ENCODE assay signal across 8 cellular contexts in genomic region chr5:32613050-32613672, GRCh38. TPM values are rescaled to one million over a fixed set of nuclear protein-coding genes. Genes with fewer than 3 reads are reported as not detected.
DNase-seq lines count a peak whose midpoint lies in the region; ATAC-seq, FAIRE-seq and TF ChIP-seq lines count a peak whose summit lies in the region.

No MANE protein-coding gene starts in this region.

- peaks cover 3% of the 10 kb centered on the region for H3K4me1 Mint-ChIP-seq in activated CD4-positive, alpha-beta T cell treated with anti-CD3 and anti-CD28 coated beads, Interleukin-2, amount 10 ng/mL, durations not matched to agents 24 days and 14 days

- TF ChIP-seq POLR2A in A549 (IDR thresholded peaks at IDR 0.05; ENCODE audit: low read length): no peak
- no peak for TF ChIP-seq POLR2A in lower leg skin (IDR thresholded peaks at IDR 0.05)

- peak; percentile 92 to 93 for TF ChIP-seq RAD21 in A549 (conservative IDR thresholded peaks at IDR 0.05 in 1 of 2, IDR thresholded peaks at IDR 0.05 in 1 of 2)

- H3K27ac ChIP-seq in A549: no peak overlapping the region

- intact Hi-C loops in activated CD4-positive, alpha-beta T cell treated with anti-CD3 and anti-CD28 coated beads, Interleukin-2, amount 10 ng/mL, durations not matched to agents 24 days and 14 days (cut with micrococcal nuclease): loop anchor here (1.0 to 2.0 kb wide), 4 partner anchors 16 to 381 kb away; no protein-coding TSS in a partner anchor
- intact Hi-C loops in lower leg skin (cut with DNase I; ENCODE audit: low total_unique reads): loop anchor here (10.0 kb wide), 1 partner anchor 378 kb away; no protein-coding TSS in a partner anchor

- peak; percentile 92 for TF ChIP-seq CTCF in A549 (IDR thresholded peaks at IDR 0.05)
- peak in 1 of 3 donors; percentile 62 for TF ChIP-seq CTCF in lower leg skin (IDR thresholded peaks at IDR 0.05)

- peak; percentile 72 to 87; a peak in 5 of 6 replicates for ATAC-seq in A549
- peak; percentile 87 for ATAC-seq in GM18511 (IDR thresholded peaks at IDR 0.05; ENCODE audit: unreplicated experiment)
- peak; percentile 82 for ATAC-seq in HG03342 (IDR thresholded peaks at IDR 0.05; ENCODE audit: unreplicated experiment)

- H3K27me3 Mint-ChIP-seq in activated CD4-positive, alpha-beta T cell treated with anti-CD3 and anti-CD28 coated beads, Interleukin-2, amount 10 ng/mL, durations not matched to agents 24 days and 14 days: no peaks in the 10 kb centered on the region

- WGBS in A549 (ENCODE audit: missing lambda C conversion rate): 3% methylated on average over 10 of the region's 10 CpGs
- 7 to 8% methylated on average over 10 of the region's 10 CpGs for WGBS in lower leg skin, 2 donors

- no peak overlapping the region for H3K4me3 ChIP-seq in A549
- H3K4me3 ChIP-seq in lower leg skin (ENCODE audit: low read depth, poor library complexity, severe bottlenecking): no peak overlapping the region

- no peak for TF ChIP-seq EP300 in A549 (IDR thresholded peaks at IDR 0.05)

- DNase-seq in A549 (ENCODE audit: low read depth in 1 of 2, low spot score in 1 of 2) (peak; percentile 76 to 77), NCI-H526 (lab: John Stamatoyannopoulos, UW) (peak; percentile 67 to 90), dedifferentiated amniotic fluid mesenchymal stem cell (ENCODE audit: extremely low spot score) (peak; percentile 81), lower leg skin (ENCODE audit: low spot score in 2 of 2) (peak; percentile 83 to 96)
- peak; percentile 95 for DNase-seq in activated CD4-positive, alpha-beta T cell treated with anti-CD3 and anti-CD28 coated beads, Interleukin-2, amount 10 ng/mL, durations not matched to agents 24 days and 14 days
- peak; percentile 71 to 85 (median 75) for DNase-seq in stimulated activated CD4-positive, alpha-beta T cell treated with anti-CD3 and anti-CD28 coated beads, TNF-alpha, amount 100 ng/mL, for 48 hours (ENCODE audit: low read depth in 3 of 3)

- no peaks in the 10 kb centered on the region for H3K9me3 Mint-ChIP-seq in activated CD4-positive, alpha-beta T cell treated with anti-CD3 and anti-CD28 coated beads, Interleukin-2, amount 10 ng/mL, durations not matched to agents 24 days and 14 days

- peaks cover 13% of the 10 kb centered on the region for H3K36me3 Mint-ChIP-seq in activated CD4-positive, alpha-beta T cell treated with anti-CD3 and anti-CD28 coated beads, Interleukin-2, amount 10 ng/mL, durations not matched to agents 24 days and 14 days (ENCODE audit: low read depth)

- peak; percentile 89 for FAIRE-seq in A549 (lab: Jason Lieb, UNC)

- H3K4me1 ChIP-seq in A549: no peaks in the 10 kb centered on the region

- no peaks in the 10 kb centered on the region for H3K9me3 ChIP-seq in A549

- no peak overlapping the region for H3K27ac Mint-ChIP-seq in activated CD4-positive, alpha-beta T cell treated with anti-CD3 and anti-CD28 coated beads, Interleukin-2, amount 10 ng/mL, durations not matched to agents 24 days and 14 days

- CTCF ChIA-PET in A549 (lab: Yijun Ruan, JAX): interaction anchor here (0.5 to 4.4 kb wide), 26 partner anchors 8 to 584 kb away, joined by 3 to 35 read pairs (median 4); no protein-coding TSS in a partner anchor

- peak overlapping the region; percentile 15; the same call in 2 of the 3 replicates for H3K4me2 ChIP-seq in A549

- H3K4me3 Mint-ChIP-seq in activated CD4-positive, alpha-beta T cell treated with anti-CD3 and anti-CD28 coated beads, Interleukin-2, amount 10 ng/mL, durations not matched to agents 24 days and 14 days: no peak overlapping the region

- POLR2A ChIA-PET in A549 (lab: Yijun Ruan, JAX): no interaction called here

TF ChIP-seq in A549, 52 proteins besides CTCF, POLR2A, EP300 and RAD21:
- no peak for TF ChIP-seq MYC (IDR thresholded peaks at IDR 0.05; ENCODE audit: borderline replicate concordance, low read length)
- no peak for TF ChIP-seq HDAC2 (IDR thresholded peaks at IDR 0.05)
- peak; percentile 80 for TF ChIP-seq SMC3 (IDR thresholded peaks at IDR 0.05)
- no peak for TF ChIP-seq ZC3H11A (IDR thresholded peaks at IDR 0.05)
- no peak for TF ChIP-seq FOSB (CRISPR knock-in tag; IDR thresholded peaks at IDR 0.05)
- no peak for TF ChIP-seq JUNB (IDR thresholded peaks at IDR 0.05)
- TF ChIP-seq NPAS2 (CRISPR knock-in tag; IDR thresholded peaks at IDR 0.05; ENCODE audit: borderline replicate concordance): no peak
- no peak for TF ChIP-seq FOSL2 (IDR thresholded peaks at IDR 0.05)
- no peak for TF ChIP-seq FOSL2 (CRISPR knock-in tag; IDR thresholded peaks at IDR 0.05)
TF ChIP-seq in A549: peak in this region for 1.

RNA-seq across cellular contexts. Expression of gene SUB1, which starts 27.8 kb away (rescaled TPM):
- polyA plus RNA-seq in A549 (2011; rRNA removed) (179 and 450 TPM in 2 replicates), A549 (2017; fragmentation: RNase III; extraction: RNeasy Plus Mini Kit Qiagen cat#74134 plus additional on column Dnase treatment) (190 to 208 TPM (median 197 TPM) in 3 replicates)
- 41.4 and 61.8 TPM in 2 replicates for polyA plus RNA-seq in A549 (2012; cell fraction: cytosol; rRNA removed)
- 12.9 and 27.8 TPM in 2 replicates for polyA plus RNA-seq in A549 (2012; cell fraction: nucleus; rRNA removed)
- polyA minus RNA-seq in A549 (2011; rRNA and poly(A)+ RNA removed): 15.5 and 17.4 TPM in 2 replicates
- 403 and 404 TPM in 2 replicates for total RNA-seq in activated CD4-positive, alpha-beta T cell treated with anti-CD3 and anti-CD28 coated beads, Interleukin-2, amount 10 ng/mL, durations not matched to agents 24 days and 14 days
- 100 to 1,000 TPM in 2 of 4 donors, 10 to 100 TPM in 2; 63.0 to 137 (median 102) TPM for total RNA-seq in lower leg skin
